In the genomic region with DNA sequence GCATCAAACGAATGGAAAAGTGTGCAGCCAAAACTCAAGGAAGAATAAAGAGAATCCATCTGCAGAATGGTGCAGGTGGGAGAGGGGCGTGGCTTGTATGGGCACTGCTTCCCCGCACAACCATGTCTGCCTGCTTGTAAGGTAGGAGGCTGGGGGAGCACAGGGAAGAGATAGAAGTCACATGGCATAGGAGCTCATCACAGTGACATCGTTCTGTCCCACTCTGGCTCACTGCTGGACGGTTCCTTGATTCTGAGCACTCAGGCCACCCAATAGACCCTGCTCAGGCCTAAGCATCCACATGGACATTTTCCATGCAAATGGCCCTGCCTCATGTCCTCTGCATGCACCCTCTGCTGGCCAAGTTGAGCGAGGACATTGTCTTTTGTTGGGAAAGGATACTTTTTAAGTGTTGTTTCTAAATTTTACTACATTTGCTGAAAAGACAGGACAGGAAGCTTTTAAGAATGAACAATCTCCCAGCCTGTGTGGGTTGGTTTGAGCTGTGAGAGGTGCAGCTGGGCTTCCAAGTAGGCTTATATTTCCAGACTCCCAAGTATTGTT, we compare ENCODE assay signal across 8 cellular contexts. TPM values are rescaled to one million over a fixed set of nuclear protein-coding genes. Genes with fewer than 3 reads are reported as not detected.
DNase-seq lines count a peak whose midpoint lies in the region; ATAC-seq and TF ChIP-seq lines count a peak whose summit lies in the region.

No MANE protein-coding gene starts in this region.

- no peaks in the 10 kb centered on the region for H3K9me3 Mint-ChIP-seq in CD4-positive, alpha-beta T cell
- no peaks in the 10 kb centered on the region for H3K9me3 Mint-ChIP-seq in T-helper 2 cell treated with Interferon-gamma antibody and Interleukin-4, amounts not matched to agents 5 μg/mL and 100 μg/mL, for 36 hours

- peaks cover 14% of the 10 kb centered on the region for H3K4me1 Mint-ChIP-seq in CD4-positive, alpha-beta T cell (ENCODE audit: low read depth)
- peaks cover 14% of the 10 kb centered on the region for H3K4me1 Mint-ChIP-seq in T-helper 2 cell treated with Interferon-gamma antibody and Interleukin-4, amounts not matched to agents 5 μg/mL and 100 μg/mL, for 36 hours (ENCODE audit: low read depth)

- ATAC-seq in HG03025 (IDR thresholded peaks at IDR 0.05; ENCODE audit: low FRiP score, unreplicated experiment) = no peak
- no peak for ATAC-seq in CD4-positive, alpha-beta T cell (ENCODE audit: poor library complexity)

- no peaks in the 10 kb centered on the region for H3K36me3 Mint-ChIP-seq in CD4-positive, alpha-beta T cell (ENCODE audit: low read depth)
- no peaks in the 10 kb centered on the region for H3K36me3 Mint-ChIP-seq in T-helper 2 cell treated with Interferon-gamma antibody and Interleukin-4, amounts not matched to agents 5 μg/mL and 100 μg/mL, for 36 hours (ENCODE audit: low read depth)

- H3K4me3 ChIP-seq in epithelial cell of proximal tubule (ENCODE audit: low read depth, low read length) = peak overlapping the region; percentile 64

- no peaks in the 10 kb centered on the region for H3K9me3 ChIP-seq in CD4-positive, alpha-beta T cell (ENCODE audit: control insufficient read depth, low read length)

- peaks cover 54% of the 10 kb centered on the region for H3K27me3 Mint-ChIP-seq in CD4-positive, alpha-beta T cell
- peaks cover 52% of the 10 kb centered on the region for H3K27me3 Mint-ChIP-seq in T-helper 2 cell treated with Interferon-gamma antibody and Interleukin-4, amounts not matched to agents 5 μg/mL and 100 μg/mL, for 36 hours (ENCODE audit: low read depth)

- peak; percentile 79 for TF ChIP-seq CTCF in epithelial cell of proximal tubule (conservative IDR thresholded peaks at IDR 0.05; ENCODE audit: low read depth, low read length)
- no peak for TF ChIP-seq CTCF in CD4-positive, alpha-beta T cell (IDR thresholded peaks at IDR 0.05)

- DNase-seq in NCI-H2227 (lab: John Stamatoyannopoulos, UW; ENCODE audit: unreplicated experiment) (peak; percentile 37), NCI-H2227 treated with DMSO at 0.1 percent for 48 hours (lab: John Stamatoyannopoulos, UW) (no peak), NCI-H345 treated with DMSO at 0.1 percent for 48 hours (lab: John Stamatoyannopoulos, UW; ENCODE audit: unreplicated experiment) (peak; percentile 66), epithelial cell of proximal tubule (ENCODE audit: low read depth) (no peak), smooth muscle cell of the brain vasculature (ENCODE audit: low read depth, low spot score) (peak; percentile 12)
- no peak for DNase-seq in CD4-positive, alpha-beta T cell
- DNase-seq in T-helper 2 cell treated with Interferon-gamma antibody and Interleukin-4, amounts not matched to agents 5 μg/mL and 100 μg/mL, for 36 hours (ENCODE audit: low spot score) = no peak

- H3K27me3 ChIP-seq in CD4-positive, alpha-beta T cell (ENCODE audit: control insufficient read depth, insufficient read depth, low read length) = peaks cover 25% of the 10 kb centered on the region

- H3K27ac ChIP-seq in CD4-positive, alpha-beta T cell (ENCODE audit: low read depth, low read length) = no peak overlapping the region

- H3K4me3 Mint-ChIP-seq in CD4-positive, alpha-beta T cell = no peak overlapping the region
- no peak overlapping the region for H3K4me3 Mint-ChIP-seq in T-helper 2 cell treated with Interferon-gamma antibody and Interleukin-4, amounts not matched to agents 5 μg/mL and 100 μg/mL, for 36 hours

- H3K27ac Mint-ChIP-seq in CD4-positive, alpha-beta T cell = no peak overlapping the region
- no peak overlapping the region for H3K27ac Mint-ChIP-seq in T-helper 2 cell treated with Interferon-gamma antibody and Interleukin-4, amounts not matched to agents 5 μg/mL and 100 μg/mL, for 36 hours

- CTCF ChIA-PET in CD4-positive, alpha-beta T cell (lab: Charles Lee) = no interaction called here

- POLR2A ChIA-PET in CD4-positive, alpha-beta T cell (lab: Charles Lee) = no interaction called here

- intact Hi-C loops in CD4-positive, alpha-beta T cell (cut with DNase I, micrococcal nuclease) = no loop called here

RNA-seq across cellular contexts. Expression of a gene that starts 3.1 kb away (rescaled TPM):
- total RNA-seq in epithelial cell of proximal tubule = 81.4 TPM in 2 replicates
- under 1 TPM in 1 of 2 experiments, not detected in 1; 0.22 TPM for total RNA-seq in CD4-positive, alpha-beta T cell

Comparison
In these comparisons a context has a peak if more than half of its experiments do, and no peak if none do; other contexts are left out.
1. DNase-seq: peak in NCI-H2227 (single experiment), NCI-H345 treated with DMSO at 0.1 percent for 48 hours (single experiment) and smooth muscle cell of the brain vasculature (single experiment); none in NCI-H2227 treated with DMSO at 0.1 percent for 48 hours (single experiment), epithelial cell of proximal tubule (single experiment), CD4-positive, alpha-beta T cell (0 of 10) and T-helper 2 cell treated with Interferon-gamma antibody and Interleukin-4, amounts not matched to agents 5 μg/mL and 100 μg/mL, for 36 hours (single experiment).
2. RNA of a gene that starts 3.1 kb away (total RNA-seq): 81.4 TPM in epithelial cell of proximal tubule; 0.22 TPM in CD4-positive, alpha-beta T cell; every median in the first group is over 10 times any median in the second.